12 cellular contexts compared by ENCODE assay signal in the genomic region with DNA sequence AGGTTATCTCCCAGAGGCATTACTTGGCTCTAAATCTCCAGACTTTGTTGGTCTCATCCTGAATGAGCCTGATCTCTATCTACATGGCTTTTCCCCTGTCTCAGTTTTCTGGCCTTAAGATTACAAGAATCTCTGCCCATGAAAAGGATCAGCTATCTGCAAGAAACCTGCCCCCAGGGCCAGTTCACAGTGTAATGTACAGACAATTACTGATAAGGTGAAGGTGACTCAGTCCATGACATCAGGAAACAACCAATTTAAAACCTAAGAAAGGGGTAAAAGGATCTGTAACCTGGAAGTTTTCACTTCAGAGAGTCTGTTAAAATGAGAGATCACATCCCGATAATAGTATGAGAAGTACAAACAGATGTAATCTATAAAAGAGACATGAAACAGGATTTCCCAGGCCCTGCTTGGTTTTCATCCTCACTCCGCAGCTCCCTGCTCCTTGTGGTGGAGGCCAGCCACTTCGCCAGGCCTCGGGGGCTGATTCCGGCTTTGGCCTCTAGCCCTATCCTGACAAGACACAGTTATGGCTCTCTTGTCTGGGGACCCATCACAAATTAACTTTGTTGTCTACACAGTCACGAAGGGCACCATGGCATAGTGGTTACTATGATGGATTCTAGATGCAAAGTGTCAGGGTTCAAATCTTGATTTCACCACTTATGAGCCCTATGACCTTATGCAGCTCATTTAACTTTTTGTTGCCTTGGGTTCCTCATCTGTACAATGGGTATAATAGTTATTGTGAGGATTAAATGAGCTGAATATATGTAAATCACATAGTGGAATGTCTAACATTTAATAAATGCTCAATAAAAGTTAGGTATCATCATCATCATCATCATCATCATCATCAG.
A peak's percentile ranks its signal among the peaks of the same experiment; 100 is the strongest.
DNase-seq lines count a peak whose midpoint lies in the region; ATAC-seq and TF ChIP-seq lines count a peak whose summit lies in the region.
"Had no signal": no experiment of that assay in that cellular context is flagged by ENCODE, and none has a peak within 500 bp of the region (broad histone marks: within the 10 kb centered on the region; RNA-seq: fewer than 3 reads in every experiment).

No MANE protein-coding gene starts in this region.

- no peak overlapping the region for H3K4me3 ChIP-seq in HUES48 (ENCODE audit: low read depth, low read length)
- no peak overlapping the region for H3K4me3 ChIP-seq in right cardiac atrium (ENCODE audit: low read length)
- H3K4me3 ChIP-seq in spleen, result no peak overlapping the region

- H3K36me3 ChIP-seq in HUES48 (ENCODE audit: control insufficient read depth, insufficient read depth, low read length) (no peaks in the 10 kb centered on the region), spleen (no peaks in the 10 kb centered on the region)

- H3K27me3 ChIP-seq in HUES48 (ENCODE audit: control insufficient read depth, insufficient read depth, low read length) (no peaks in the 10 kb centered on the region), right cardiac atrium (ENCODE audit: control insufficient read depth, insufficient read depth) (no peaks in the 10 kb centered on the region), spleen (replicated peaks in 1 of 7) (peaks cover 0 to 11% (median 0%) of the 10 kb centered on the region in 7 donors)

- peak in 1 of 3 donors; percentile 44 for DNase-seq in right cardiac atrium
- no peak for DNase-seq in spleen
- no peak for DNase-seq in activated T-helper 2 cell treated with anti-CD3 and anti-CD28 coated beads, Interferon-gamma antibody, Interleukin-2, Interleukin-4, amounts not matched to agents 10 μg/mL and 5 μg/mL and 100 μg/mL, durations not matched to agents 14 hours and 24 hours and 36 hours (ENCODE audit: low spot score)
- DNase-seq: activated naive CD8-positive, alpha-beta T cell treated with anti-CD3 and anti-CD28 coated beads for 36 hours; DMS153; effector memory CD4-positive, alpha-beta T cell; NCI-H774; T-helper 1 cell had no signal

- no peak overlapping the region for H3K9ac ChIP-seq in HUES48 (ENCODE audit: low read depth, low read length)

- TF ChIP-seq POLR2A in spleen (IDR thresholded peaks at IDR 0.05), result no peak

- no peak overlapping the region for H3K4me3 Mint-ChIP-seq in activated T-helper 2 cell treated with anti-CD3 and anti-CD28 coated beads, Interferon-gamma antibody, Interleukin-2, Interleukin-4, amounts not matched to agents 10 μg/mL and 5 μg/mL and 100 μg/mL, durations not matched to agents 14 hours and 24 hours and 36 hours (ENCODE audit: low read depth)
- H3K4me3 Mint-ChIP-seq: activated naive CD8-positive, alpha-beta T cell treated with anti-CD3 and anti-CD28 coated beads for 36 hours had no signal

- no peaks in the 10 kb centered on the region for H3K4me1 ChIP-seq in HUES48 (ENCODE audit: control insufficient read depth, insufficient read depth, low read length)
- H3K4me1 ChIP-seq in right cardiac atrium (ENCODE audit: control insufficient read depth, insufficient read depth, low read length), result peaks cover 9% of the 10 kb centered on the region
- H3K4me1 ChIP-seq in spleen, result peaks cover 0 to 11% (median 0%) of the 10 kb centered on the region in 6 donors

- intact Hi-C loops in right cardiac atrium (cut with DNase I) (no loop called here), spleen (cut with DNase I; ENCODE audit: low total_unique reads) (no loop called here)
- intact Hi-C loops in activated T-helper 2 cell treated with anti-CD3 and anti-CD28 coated beads, Interferon-gamma antibody, Interleukin-2, Interleukin-4, amounts not matched to agents 10 μg/mL and 5 μg/mL and 100 μg/mL, durations not matched to agents 14 hours and 24 hours and 36 hours (cut with micrococcal nuclease), result no loop called here

- 61% methylated on average over 6 of the region's 6 CpGs for WGBS in right cardiac atrium
- WGBS in spleen, 5 donors, result 55 to 78% (median 70%) methylated on average over 6 of the region's 6 CpGs

- no peaks in the 10 kb centered on the region for H3K27me3 Mint-ChIP-seq in activated T-helper 2 cell treated with anti-CD3 and anti-CD28 coated beads, Interferon-gamma antibody, Interleukin-2, Interleukin-4, amounts not matched to agents 10 μg/mL and 5 μg/mL and 100 μg/mL, durations not matched to agents 14 hours and 24 hours and 36 hours (ENCODE audit: low read depth)
- H3K27me3 Mint-ChIP-seq: activated naive CD8-positive, alpha-beta T cell treated with anti-CD3 and anti-CD28 coated beads for 36 hours had no signal

- no peaks in the 10 kb centered on the region for H3K9me3 Mint-ChIP-seq in activated T-helper 2 cell treated with anti-CD3 and anti-CD28 coated beads, Interferon-gamma antibody, Interleukin-2, Interleukin-4, amounts not matched to agents 10 μg/mL and 5 μg/mL and 100 μg/mL, durations not matched to agents 14 hours and 24 hours and 36 hours
- H3K9me3 Mint-ChIP-seq: activated naive CD8-positive, alpha-beta T cell treated with anti-CD3 and anti-CD28 coated beads for 36 hours had no signal

- TF ChIP-seq CTCF in VCaP (conservative IDR thresholded peaks at IDR 0.05), result peak; percentile 5; the same call in 1 of the 2 replicates
- TF ChIP-seq CTCF in spleen (IDR thresholded peaks at IDR 0.05 in 8 of 11, conservative IDR thresholded peaks at IDR 0.05 in 3 of 11), result no peak

- H3K4me1 Mint-ChIP-seq in activated T-helper 2 cell treated with anti-CD3 and anti-CD28 coated beads, Interferon-gamma antibody, Interleukin-2, Interleukin-4, amounts not matched to agents 10 μg/mL and 5 μg/mL and 100 μg/mL, durations not matched to agents 14 hours and 24 hours and 36 hours (ENCODE audit: low read depth), result no peaks in the 10 kb centered on the region
- H3K4me1 Mint-ChIP-seq: activated naive CD8-positive, alpha-beta T cell treated with anti-CD3 and anti-CD28 coated beads for 36 hours had no signal

- no peaks in the 10 kb centered on the region for H3K36me3 Mint-ChIP-seq in activated T-helper 2 cell treated with anti-CD3 and anti-CD28 coated beads, Interferon-gamma antibody, Interleukin-2, Interleukin-4, amounts not matched to agents 10 μg/mL and 5 μg/mL and 100 μg/mL, durations not matched to agents 14 hours and 24 hours and 36 hours (ENCODE audit: low read depth)
- H3K36me3 Mint-ChIP-seq: activated naive CD8-positive, alpha-beta T cell treated with anti-CD3 and anti-CD28 coated beads for 36 hours had no signal

- no peak overlapping the region for H3K27ac Mint-ChIP-seq in activated T-helper 2 cell treated with anti-CD3 and anti-CD28 coated beads, Interferon-gamma antibody, Interleukin-2, Interleukin-4, amounts not matched to agents 10 μg/mL and 5 μg/mL and 100 μg/mL, durations not matched to agents 14 hours and 24 hours and 36 hours
- H3K27ac Mint-ChIP-seq: activated naive CD8-positive, alpha-beta T cell treated with anti-CD3 and anti-CD28 coated beads for 36 hours had no signal

- H3K27ac ChIP-seq in HUES48 (ENCODE audit: low read depth, low read length) (peak overlapping the region; percentile 23), VCaP (peak overlapping the region; percentile 16; the same call in 1 of the 2 replicates), right cardiac atrium (ENCODE audit: low read length) (peak overlapping the region; percentile 87), spleen (peak overlapping the region in 5 of 8 donors; percentile 2 to 47 (median 42))

- ATAC-seq in right cardiac atrium, result peak; percentile 23 to 57
- ATAC-seq in HG03045 (IDR thresholded peaks at IDR 0.05; ENCODE audit: unreplicated experiment), result no peak
- ATAC-seq in HG02623 (IDR thresholded peaks at IDR 0.05; ENCODE audit: unreplicated experiment), result no peak

- H3K9me3 ChIP-seq in HUES48 (ENCODE audit: control insufficient read depth, insufficient read depth, low read length) (no peaks in the 10 kb centered on the region), right cardiac atrium (ENCODE audit: control insufficient read depth, low read length) (no peaks in the 10 kb centered on the region), spleen (no peaks in the 10 kb centered on the region)

Comparison
In these comparisons a context has a peak if more than half of its experiments do, and no peak if none do; other contexts are left out.
1. H3K27ac ChIP-seq: peak in every context shown above with its lines; median percentile 87 in right cardiac atrium; 42 in spleen; 23 in HUES48; 16 in VCaP.
2. ATAC-seq: peak in right cardiac atrium (2 of 2); none in HG03045 (single experiment) and HG02623 (single experiment).